ENCODE assay signal across 10 cellular contexts in genomic region chr6:16420332-16420714, GRCh38.
DNase-seq lines count a peak whose midpoint lies in the region; ATAC-seq and TF ChIP-seq lines count a peak whose summit lies in the region.
"Had no signal": no experiment of that assay in that cellular context is flagged by ENCODE, and none has a peak within 500 bp of the region (broad histone marks: within the 10 kb centered on the region; RNA-seq: fewer than 3 reads in every experiment).

No MANE protein-coding gene starts in this region.

- peaks cover 2% of the 10 kb centered on the region for H3K27me3 Mint-ChIP-seq in IgD-negative memory B cell

- no peak for TF ChIP-seq CTCF in GM20000 (IDR thresholded peaks at IDR 0.05; ENCODE audit: extremely low read depth, missing control alignments)

- no peaks in the 10 kb centered on the region for H3K36me3 ChIP-seq in BLaER1
- no peaks in the 10 kb centered on the region for H3K36me3 ChIP-seq in effector memory CD4-positive, alpha-beta T cell (ENCODE audit: control insufficient read depth, insufficient read depth, low read length)

- H3K4me2 ChIP-seq in BLaER1: peak overlapping the region; percentile 70

- no peaks in the 10 kb centered on the region for H3K36me3 Mint-ChIP-seq in IgD-negative memory B cell

- peak overlapping the region; percentile 96 to 100 (median 99) for H3K27ac Mint-ChIP-seq in IgD-negative memory B cell

- H3K27me3 ChIP-seq in BLaER1: no peaks in the 10 kb centered on the region
- H3K27me3 ChIP-seq in effector memory CD4-positive, alpha-beta T cell (replicated peaks; ENCODE audit: control insufficient read depth, insufficient read depth, low read length, poor library complexity, severe bottlenecking): no peaks in the 10 kb centered on the region

- H3K4me1 ChIP-seq in BLaER1: peaks cover 21% of the 10 kb centered on the region
- peaks cover 32% of the 10 kb centered on the region for H3K4me1 ChIP-seq in effector memory CD4-positive, alpha-beta T cell (ENCODE audit: control insufficient read depth, insufficient read depth, low read length, poor library complexity, severe bottlenecking)

- H3K9ac ChIP-seq in BLaER1: no peak overlapping the region

- no peak for DNase-seq in effector memory CD4-positive, alpha-beta T cell
- DNase-seq in SK-N-DZ (ENCODE audit: low spot score) (no peak), GM20000 (ENCODE audit: low spot score) (no peak), pons (ENCODE audit: low spot score) (no peak), NCI-H187 (lab: John Stamatoyannopoulos, UW) (no peak)
- DNase-seq: caudate nucleus, nucleus accumbens had no signal

- H3K4me1 Mint-ChIP-seq in IgD-negative memory B cell: peaks cover 28 to 47% (median 37%) of the 10 kb centered on the region in 3 donors

- peak overlapping the region; percentile 42; the same call in 1 of the 2 replicates for H3K27ac ChIP-seq in BLaER1
- peak overlapping the region; percentile 74 for H3K27ac ChIP-seq in effector memory CD4-positive, alpha-beta T cell (ENCODE audit: insufficient read depth, low read length, poor library complexity, severe bottlenecking)

- no peak overlapping the region for H3K4me3 ChIP-seq in BLaER1
- no peak overlapping the region for H3K4me3 ChIP-seq in effector memory CD4-positive, alpha-beta T cell (ENCODE audit: insufficient read depth, low read depth, low read length, poor library complexity, severe bottlenecking)

- H3K4me3 Mint-ChIP-seq in IgD-negative memory B cell: peak overlapping the region; percentile 76 to 88 (median 85)

- no peaks in the 10 kb centered on the region for H3K9me3 ChIP-seq in BLaER1
- no peaks in the 10 kb centered on the region for H3K9me3 ChIP-seq in effector memory CD4-positive, alpha-beta T cell (ENCODE audit: control insufficient read depth, low read length)

- no peaks in the 10 kb centered on the region for H3K9me3 Mint-ChIP-seq in IgD-negative memory B cell

- peak; percentile 19 for ATAC-seq in GM21390 (IDR thresholded peaks at IDR 0.05; ENCODE audit: unreplicated experiment)

- no peaks in the 10 kb centered on the region for H4K20me1 ChIP-seq in BLaER1
